Comparison of ENCODE assay signal across 1 cellular context in genomic region chr19:11321206-11322126, GRCh38.
TF ChIP-seq lines count a peak whose summit lies in the region.

No MANE protein-coding gene starts in this region.

TF ChIP-seq in H1, 55 proteins besides CTCF, POLR2A, EP300 and RAD21:
- TF ChIP-seq JUND (IDR thresholded peaks at IDR 0.05; ENCODE audit: low read length) (0 out of 2 replicates have a peak, but pooled peaks have one; percentile 22), KDM1A (IDR thresholded peaks at IDR 0.05; ENCODE audit: borderline replicate concordance, low read length) (peak; percentile 98), TEAD4 (IDR thresholded peaks at IDR 0.05; ENCODE audit: low read depth, low read length) (peak; percentile 53; the same call in 1 of the 2 replicates), SIN3A (conservative IDR thresholded peaks at IDR 0.05 in 1 of 2, IDR thresholded peaks at IDR 0.05 in 1 of 2; ENCODE audit: low read depth in 1 of 2, low read length in 2 of 2) (no peak), SUZ12 (IDR thresholded peaks at IDR 0.05; ENCODE audit: low read length) (no peak), HDAC2 (IDR thresholded peaks at IDR 0.05; ENCODE audit: borderline replicate concordance in 1 of 2, low read depth in 2 of 2, low read length in 2 of 2) (peak in 1 of 2 experiments; percentile 81; a peak in 1 of 4 replicates)
